Comparison of ENCODE assay signal across 1 cellular context in the genomic region with DNA sequence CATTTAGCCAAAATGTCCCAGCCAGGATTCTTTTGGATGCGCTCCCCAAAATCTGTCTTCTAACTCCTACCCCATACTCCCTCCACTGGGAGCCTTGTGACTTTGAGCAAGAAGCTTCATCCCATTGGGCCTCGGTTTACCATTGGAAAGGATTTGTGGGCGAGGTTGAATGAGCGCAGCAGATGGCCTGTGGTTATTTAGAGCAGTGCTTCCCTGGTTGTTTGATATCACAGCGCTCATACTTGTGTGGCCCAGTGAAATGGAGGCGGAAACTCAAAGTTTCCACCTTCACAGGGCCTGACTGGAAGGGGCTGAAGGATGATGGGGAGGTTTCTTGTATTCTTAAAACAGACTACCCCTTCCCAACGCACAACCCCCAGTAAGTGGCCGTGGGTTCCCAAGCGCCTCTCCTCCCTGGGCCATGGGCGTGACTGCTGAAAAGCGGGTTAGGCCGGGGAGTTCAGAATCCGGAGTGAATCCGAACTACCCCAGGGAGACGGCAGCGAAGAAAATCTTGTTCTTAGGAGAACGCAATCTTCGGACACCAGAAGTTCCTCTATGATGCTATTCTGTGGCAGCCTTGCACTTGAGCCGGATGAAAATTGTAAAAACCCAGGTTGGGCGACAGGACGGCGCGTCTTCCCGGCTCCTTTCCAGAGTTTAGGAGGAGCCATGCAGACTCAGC.
A peak's percentile ranks its signal among the peaks of the same experiment; 100 is the strongest.
TF ChIP-seq lines count a peak whose summit lies in the region.

No MANE protein-coding gene starts in this region.

TF ChIP-seq in HepG2, 621 proteins besides CTCF, POLR2A, EP300 and RAD21 (continued from another document and continues in another):
- TF ChIP-seq, protein P1, sequence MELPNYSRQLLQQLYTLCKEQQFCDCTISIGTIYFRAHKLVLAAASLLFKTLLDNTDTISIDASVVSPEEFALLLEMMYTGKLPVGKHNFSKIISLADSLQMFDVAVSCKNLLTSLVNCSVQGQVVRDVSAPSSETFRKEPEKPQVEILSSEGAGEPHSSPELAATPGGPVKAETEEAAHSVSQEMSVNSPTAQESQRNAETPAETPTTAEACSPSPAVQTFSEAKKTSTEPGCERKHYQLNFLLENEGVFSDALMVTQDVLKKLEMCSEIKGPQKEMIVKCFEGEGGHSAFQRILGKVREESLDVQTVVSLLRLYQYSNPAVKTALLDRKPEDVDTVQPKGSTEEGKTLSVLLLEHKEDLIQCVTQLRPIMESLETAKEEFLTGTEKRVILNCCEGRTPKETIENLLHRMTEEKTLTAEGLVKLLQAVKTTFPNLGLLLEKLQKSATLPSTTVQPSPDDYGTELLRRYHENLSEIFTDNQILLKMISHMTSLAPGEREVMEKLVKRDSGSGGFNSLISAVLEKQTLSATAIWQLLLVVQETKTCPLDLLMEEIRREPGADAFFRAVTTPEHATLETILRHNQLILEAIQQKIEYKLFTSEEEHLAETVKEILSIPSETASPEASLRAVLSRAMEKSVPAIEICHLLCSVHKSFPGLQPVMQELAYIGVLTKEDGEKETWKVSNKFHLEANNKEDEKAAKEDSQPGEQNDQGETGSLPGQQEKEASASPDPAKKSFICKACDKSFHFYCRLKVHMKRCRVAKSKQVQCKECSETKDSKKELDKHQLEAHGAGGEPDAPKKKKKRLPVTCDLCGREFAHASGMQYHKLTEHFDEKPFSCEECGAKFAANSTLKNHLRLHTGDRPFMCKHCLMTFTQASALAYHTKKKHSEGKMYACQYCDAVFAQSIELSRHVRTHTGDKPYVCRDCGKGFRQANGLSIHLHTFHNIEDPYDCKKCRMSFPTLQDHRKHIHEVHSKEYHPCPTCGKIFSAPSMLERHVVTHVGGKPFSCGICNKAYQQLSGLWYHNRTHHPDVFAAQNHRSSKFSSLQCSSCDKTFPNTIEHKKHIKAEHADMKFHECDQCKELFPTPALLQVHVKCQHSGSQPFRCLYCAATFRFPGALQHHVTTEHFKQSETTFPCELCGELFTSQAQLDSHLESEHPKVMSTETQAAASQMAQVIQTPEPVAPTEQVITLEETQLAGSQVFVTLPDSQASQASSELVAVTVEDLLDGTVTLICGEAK (IDR thresholded peaks at IDR 0.05), result no peak
- TF ChIP-seq, protein P1 (CRISPR knock-in tag; IDR thresholded peaks at IDR 0.05), result no peak
- TF ChIP-seq NONO (IDR thresholded peaks at IDR 0.05) (no peak), NONO (CRISPR knock-in tag; conservative IDR thresholded peaks at IDR 0.05) (no peak), ZNF354B (CRISPR knock-in tag; IDR thresholded peaks at IDR 0.05) (0 out of 2 replicates have a peak, but pooled peaks have one; percentile 27), ZNF33A (CRISPR knock-in tag; IDR thresholded peaks at IDR 0.05; ENCODE audit: borderline replicate concordance) (0 out of 2 replicates have a peak, but pooled peaks have one; percentile 45), KLF11 (CRISPR knock-in tag; IDR thresholded peaks at IDR 0.05) (peak; percentile 13; the same call in 1 of the 2 replicates), TCF12 (IDR thresholded peaks at IDR 0.05) (no peak), TCF12 (CRISPR knock-in tag; IDR thresholded peaks at IDR 0.05) (0 out of 2 replicates have a peak, but pooled peaks have one; percentile 49), BRD4 (CRISPR knock-in tag; IDR thresholded peaks at IDR 0.05) (no peak), ZFP1 (CRISPR knock-in tag; IDR thresholded peaks at IDR 0.05) (no peak), ZNF180 (CRISPR knock-in tag; IDR thresholded peaks at IDR 0.05; ENCODE audit: borderline replicate concordance, low read depth) (no peak), RAD51 (IDR thresholded peaks at IDR 0.05; ENCODE audit: borderline replicate concordance) (no peak), ZNF350 (CRISPR knock-in tag; IDR thresholded peaks at IDR 0.05; ENCODE audit: borderline replicate concordance, low read depth) (no peak), CENPT (CRISPR knock-in tag; IDR thresholded peaks at IDR 0.05; ENCODE audit: low read depth) (no peak), ZNF543 (CRISPR knock-in tag; IDR thresholded peaks at IDR 0.05) (no peak), PHF21A (CRISPR knock-in tag; IDR thresholded peaks at IDR 0.05) (no peak), ZNF792 (CRISPR knock-in tag; IDR thresholded peaks at IDR 0.05) (0 out of 2 replicates have a peak, but pooled peaks have one; percentile 11), KDM5A (IDR thresholded peaks at IDR 0.05; ENCODE audit: borderline replicate concordance, low read length) (no peak), ARNT (IDR thresholded peaks at IDR 0.05) (no peak), KLF6 (CRISPR knock-in tag; IDR thresholded peaks at IDR 0.05) (peak; percentile 42; the same call in 1 of the 2 replicates), ZNF484 (CRISPR knock-in tag; IDR thresholded peaks at IDR 0.05; ENCODE audit: borderline replicate concordance, low read depth) (no peak), HES4 (CRISPR knock-in tag; IDR thresholded peaks at IDR 0.05; ENCODE audit: borderline replicate concordance) (peak; percentile 16; the same call in 1 of the 2 replicates), ZSCAN29 (CRISPR knock-in tag; conservative IDR thresholded peaks at IDR 0.05) (no peak), ZNF773 (CRISPR knock-in tag; IDR thresholded peaks at IDR 0.05; ENCODE audit: borderline replicate concordance) (no peak), NR2F2 (IDR thresholded peaks at IDR 0.05; ENCODE audit: borderline replicate concordance, low read depth) (no peak), U2AF1 (optimal IDR thresholded peaks at IDR 0.05; ENCODE audit: low read depth, low read length) (peak; percentile 10), ZNF891 (CRISPR knock-in tag; IDR thresholded peaks at IDR 0.05) (0 out of 2 replicates have a peak, but pooled peaks have one; percentile 1), THYN1 (CRISPR knock-in tag; IDR thresholded peaks at IDR 0.05; ENCODE audit: borderline replicate concordance, low read depth) (no peak), NCOA1 (CRISPR knock-in tag; IDR thresholded peaks at IDR 0.05) (no peak), POLR2AphosphoS5 (IDR thresholded peaks at IDR 0.05; ENCODE audit: low read depth, low read length) (peak; percentile 32; the same call in 1 of the 2 replicates), TARDBP (CRISPR knock-in tag; IDR thresholded peaks at IDR 0.05) (0 out of 2 replicates have a peak, but pooled peaks have one; percentile 11), ARID2 (CRISPR knock-in tag; IDR thresholded peaks at IDR 0.05; ENCODE audit: borderline replicate concordance) (peak; percentile 43), CREB1 (IDR thresholded peaks at IDR 0.05) (no peak), CREB1 (CRISPR knock-in tag; IDR thresholded peaks at IDR 0.05) (no peak), NAIF1 (CRISPR knock-in tag; IDR thresholded peaks at IDR 0.05; ENCODE audit: borderline replicate concordance) (no peak), JUNB (CRISPR knock-in tag; IDR thresholded peaks at IDR 0.05; ENCODE audit: borderline replicate concordance) (no peak), ZSCAN31 (CRISPR knock-in tag; IDR thresholded peaks at IDR 0.05; ENCODE audit: low read depth) (0 out of 2 replicates have a peak, but pooled peaks have one; percentile 17)
- TF ChIP-seq, protein P2, sequence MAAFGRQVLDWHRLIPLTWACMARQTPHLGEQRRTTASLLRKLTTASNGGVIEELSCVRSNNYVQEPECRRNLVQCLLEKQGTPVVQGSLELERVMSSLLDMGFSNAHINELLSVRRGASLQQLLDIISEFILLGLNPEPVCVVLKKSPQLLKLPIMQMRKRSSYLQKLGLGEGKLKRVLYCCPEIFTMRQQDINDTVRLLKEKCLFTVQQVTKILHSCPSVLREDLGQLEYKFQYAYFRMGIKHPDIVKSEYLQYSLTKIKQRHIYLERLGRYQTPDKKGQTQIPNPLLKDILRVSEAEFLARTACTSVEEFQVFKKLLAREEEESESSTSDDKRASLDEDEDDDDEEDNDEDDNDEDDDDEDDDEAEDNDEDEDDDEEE (CRISPR knock-in tag; IDR thresholded peaks at IDR 0.05), result 0 out of 2 replicates have a peak, but pooled peaks have one; percentile 11
- TF ChIP-seq, protein P3, sequence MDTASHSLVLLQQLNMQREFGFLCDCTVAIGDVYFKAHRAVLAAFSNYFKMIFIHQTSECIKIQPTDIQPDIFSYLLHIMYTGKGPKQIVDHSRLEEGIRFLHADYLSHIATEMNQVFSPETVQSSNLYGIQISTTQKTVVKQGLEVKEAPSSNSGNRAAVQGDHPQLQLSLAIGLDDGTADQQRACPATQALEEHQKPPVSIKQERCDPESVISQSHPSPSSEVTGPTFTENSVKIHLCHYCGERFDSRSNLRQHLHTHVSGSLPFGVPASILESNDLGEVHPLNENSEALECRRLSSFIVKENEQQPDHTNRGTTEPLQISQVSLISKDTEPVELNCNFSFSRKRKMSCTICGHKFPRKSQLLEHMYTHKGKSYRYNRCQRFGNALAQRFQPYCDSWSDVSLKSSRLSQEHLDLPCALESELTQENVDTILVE (CRISPR knock-in tag; IDR thresholded peaks at IDR 0.05), result 0 out of 2 replicates have a peak, but pooled peaks have one; percentile 3
- TF ChIP-seq, protein P4, sequence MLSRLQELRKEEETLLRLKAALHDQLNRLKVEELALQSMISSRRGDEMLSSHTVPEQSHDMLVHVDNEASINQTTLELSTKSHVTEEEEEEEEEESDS (CRISPR knock-in tag; IDR thresholded peaks at IDR 0.05; ENCODE audit: borderline replicate concordance), result 0 out of 2 replicates have a peak, but pooled peaks have one; percentile 58
- TF ChIP-seq, protein P5, sequence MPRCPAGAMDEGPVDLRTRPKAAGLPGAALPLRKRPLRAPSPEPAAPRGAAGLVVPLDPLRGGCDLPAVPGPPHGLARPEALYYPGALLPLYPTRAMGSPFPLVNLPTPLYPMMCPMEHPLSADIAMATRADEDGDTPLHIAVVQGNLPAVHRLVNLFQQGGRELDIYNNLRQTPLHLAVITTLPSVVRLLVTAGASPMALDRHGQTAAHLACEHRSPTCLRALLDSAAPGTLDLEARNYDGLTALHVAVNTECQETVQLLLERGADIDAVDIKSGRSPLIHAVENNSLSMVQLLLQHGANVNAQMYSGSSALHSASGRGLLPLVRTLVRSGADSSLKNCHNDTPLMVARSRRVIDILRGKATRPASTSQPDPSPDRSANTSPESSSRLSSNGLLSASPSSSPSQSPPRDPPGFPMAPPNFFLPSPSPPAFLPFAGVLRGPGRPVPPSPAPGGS (CRISPR knock-in tag; IDR thresholded peaks at IDR 0.05), result no peak
- TF ChIP-seq, protein P6, sequence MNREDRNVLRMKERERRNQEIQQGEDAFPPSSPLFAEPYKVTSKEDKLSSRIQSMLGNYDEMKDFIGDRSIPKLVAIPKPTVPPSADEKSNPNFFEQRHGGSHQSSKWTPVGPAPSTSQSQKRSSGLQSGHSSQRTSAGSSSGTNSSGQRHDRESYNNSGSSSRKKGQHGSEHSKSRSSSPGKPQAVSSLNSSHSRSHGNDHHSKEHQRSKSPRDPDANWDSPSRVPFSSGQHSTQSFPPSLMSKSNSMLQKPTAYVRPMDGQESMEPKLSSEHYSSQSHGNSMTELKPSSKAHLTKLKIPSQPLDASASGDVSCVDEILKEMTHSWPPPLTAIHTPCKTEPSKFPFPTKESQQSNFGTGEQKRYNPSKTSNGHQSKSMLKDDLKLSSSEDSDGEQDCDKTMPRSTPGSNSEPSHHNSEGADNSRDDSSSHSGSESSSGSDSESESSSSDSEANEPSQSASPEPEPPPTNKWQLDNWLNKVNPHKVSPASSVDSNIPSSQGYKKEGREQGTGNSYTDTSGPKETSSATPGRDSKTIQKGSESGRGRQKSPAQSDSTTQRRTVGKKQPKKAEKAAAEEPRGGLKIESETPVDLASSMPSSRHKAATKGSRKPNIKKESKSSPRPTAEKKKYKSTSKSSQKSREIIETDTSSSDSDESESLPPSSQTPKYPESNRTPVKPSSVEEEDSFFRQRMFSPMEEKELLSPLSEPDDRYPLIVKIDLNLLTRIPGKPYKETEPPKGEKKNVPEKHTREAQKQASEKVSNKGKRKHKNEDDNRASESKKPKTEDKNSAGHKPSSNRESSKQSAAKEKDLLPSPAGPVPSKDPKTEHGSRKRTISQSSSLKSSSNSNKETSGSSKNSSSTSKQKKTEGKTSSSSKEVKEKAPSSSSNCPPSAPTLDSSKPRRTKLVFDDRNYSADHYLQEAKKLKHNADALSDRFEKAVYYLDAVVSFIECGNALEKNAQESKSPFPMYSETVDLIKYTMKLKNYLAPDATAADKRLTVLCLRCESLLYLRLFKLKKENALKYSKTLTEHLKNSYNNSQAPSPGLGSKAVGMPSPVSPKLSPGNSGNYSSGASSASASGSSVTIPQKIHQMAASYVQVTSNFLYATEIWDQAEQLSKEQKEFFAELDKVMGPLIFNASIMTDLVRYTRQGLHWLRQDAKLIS (CRISPR knock-in tag; IDR thresholded peaks at IDR 0.05), result no peak
- TF ChIP-seq, protein P7, sequence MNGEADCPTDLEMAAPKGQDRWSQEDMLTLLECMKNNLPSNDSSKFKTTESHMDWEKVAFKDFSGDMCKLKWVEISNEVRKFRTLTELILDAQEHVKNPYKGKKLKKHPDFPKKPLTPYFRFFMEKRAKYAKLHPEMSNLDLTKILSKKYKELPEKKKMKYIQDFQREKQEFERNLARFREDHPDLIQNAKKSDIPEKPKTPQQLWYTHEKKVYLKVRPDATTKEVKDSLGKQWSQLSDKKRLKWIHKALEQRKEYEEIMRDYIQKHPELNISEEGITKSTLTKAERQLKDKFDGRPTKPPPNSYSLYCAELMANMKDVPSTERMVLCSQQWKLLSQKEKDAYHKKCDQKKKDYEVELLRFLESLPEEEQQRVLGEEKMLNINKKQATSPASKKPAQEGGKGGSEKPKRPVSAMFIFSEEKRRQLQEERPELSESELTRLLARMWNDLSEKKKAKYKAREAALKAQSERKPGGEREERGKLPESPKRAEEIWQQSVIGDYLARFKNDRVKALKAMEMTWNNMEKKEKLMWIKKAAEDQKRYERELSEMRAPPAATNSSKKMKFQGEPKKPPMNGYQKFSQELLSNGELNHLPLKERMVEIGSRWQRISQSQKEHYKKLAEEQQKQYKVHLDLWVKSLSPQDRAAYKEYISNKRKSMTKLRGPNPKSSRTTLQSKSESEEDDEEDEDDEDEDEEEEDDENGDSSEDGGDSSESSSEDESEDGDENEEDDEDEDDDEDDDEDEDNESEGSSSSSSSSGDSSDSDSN (CRISPR knock-in tag; IDR thresholded peaks at IDR 0.05), result no peak
